22 cellular contexts compared by ENCODE assay signal in genomic region chr5:112642885-112643284, GRCh38.
"Had no signal": no experiment of that assay in that cellular context is flagged by ENCODE, and none has a peak within 500 bp of the region (broad histone marks: within the 10 kb centered on the region; RNA-seq: fewer than 3 reads in every experiment).

No MANE protein-coding gene starts in this region.

- H3K4me3 ChIP-seq: lower lobe of right lung, neural progenitor cell, prostate gland, skin epidermis, stomach, suprapubic skin, tibial nerve, uterus had no signal

- DNase-seq: activated CD8-positive, alpha-beta memory T cell treated with anti-CD3 and anti-CD28 coated beads for 24 hours; activated CD8-positive, alpha-beta memory T cell treated with anti-CD3 and anti-CD28 coated beads, Interleukin-2, amount 50 U/mL, for 4 hours; activated naive CD4-positive, alpha-beta T cell treated with Interleukin-2 at 50 U/mL for 16 hours; activated naive CD8-positive, alpha-beta T cell treated with anti-CD3 and anti-CD28 coated beads for 36 hours; activated T-cell treated with anti-CD3 and anti-CD28 coated beads, Interleukin-2, amount 50 U/mL, for 24 hours; amniotic stem cell; central memory CD4-positive, alpha-beta T cell; dermis blood vessel endothelial cell; effector CD8-positive, alpha-beta T cell; glutamatergic neuron; left colon; lower lobe of right lung; naive thymus-derived CD8-positive, alpha-beta T cell; stimulated activated CD4-positive, alpha-beta T cell treated with anti-CD3 and anti-CD28 coated beads, Interleukin-2, amount 100 ng/mL, for 24 hours; stomach; T-helper 9 cell; uterus had no signal
